Comparison of ENCODE assay signal across 8 cellular contexts in the genomic region with DNA sequence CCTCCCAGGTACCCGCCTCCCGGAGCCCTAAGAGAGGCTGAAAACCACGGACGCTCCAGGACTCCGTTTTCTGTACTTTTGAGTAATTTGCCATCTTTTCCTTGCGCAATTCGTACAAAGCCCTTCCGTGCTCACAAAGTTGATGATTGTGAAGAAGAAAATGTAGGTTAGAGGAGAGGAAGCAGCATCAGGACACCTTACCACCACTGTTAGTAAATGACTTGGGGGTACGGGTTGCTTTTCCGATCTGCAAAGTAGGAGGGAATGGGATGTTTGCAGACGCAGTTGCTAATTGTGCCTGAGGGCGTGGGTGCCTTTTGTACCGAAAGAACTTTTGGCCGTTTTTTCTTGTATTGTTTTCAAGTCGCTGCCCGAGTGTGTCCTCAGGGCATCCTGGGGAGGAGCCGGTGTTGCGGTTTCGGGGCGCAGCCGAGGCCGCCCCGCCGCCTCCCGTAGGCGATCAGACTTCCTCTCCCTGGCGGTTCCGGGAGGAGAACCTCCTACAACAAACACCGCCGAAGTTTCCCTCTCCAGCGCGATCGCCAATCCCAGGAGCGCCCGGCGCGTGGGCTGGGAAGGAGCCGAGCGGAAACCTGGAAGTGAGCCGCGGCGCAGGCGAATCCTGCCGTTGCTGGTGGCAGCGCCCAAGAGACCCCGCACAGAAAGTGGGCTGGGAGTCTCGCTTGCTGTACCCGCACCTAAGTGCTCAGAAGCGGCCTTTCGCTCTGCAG. TPM values are rescaled to one million over a fixed set of nuclear protein-coding genes. Genes with fewer than 3 reads are reported as not detected.
DNase-seq lines count a peak whose midpoint lies in the region; ATAC-seq, FAIRE-seq and TF ChIP-seq lines count a peak whose summit lies in the region.

No MANE protein-coding gene starts in this region.

- no peaks in the 10 kb centered on the region for H3K9me3 ChIP-seq in cardiac muscle cell (ENCODE audit: low read depth)
- no peaks in the 10 kb centered on the region for H3K9me3 ChIP-seq in osteoblast (ENCODE audit: low read depth, low read length)

- H4K20me1 ChIP-seq in osteoblast (ENCODE audit: insufficient read depth, low read length): no peaks in the 10 kb centered on the region

- H3K27me3 ChIP-seq in cardiac muscle cell (peaks cover 72% of the 10 kb centered on the region), osteoblast (ENCODE audit: insufficient read depth, low read length) (peaks cover 40% of the 10 kb centered on the region)

- H3K36me3 Mint-ChIP-seq in activated naive CD8-positive, alpha-beta T cell: no peaks in the 10 kb centered on the region

- H3K4me1 Mint-ChIP-seq in activated naive CD8-positive, alpha-beta T cell (ENCODE audit: low read depth): peaks cover 16% of the 10 kb centered on the region

- peak overlapping the region; percentile 99 for H3K4me2 ChIP-seq in osteoblast (ENCODE audit: insufficient read depth, low read length)

- peaks cover 38% of the 10 kb centered on the region for H3K27me3 Mint-ChIP-seq in activated naive CD8-positive, alpha-beta T cell

- H3K36me3 ChIP-seq in cardiac muscle cell: no peaks in the 10 kb centered on the region
- H3K36me3 ChIP-seq in osteoblast (ENCODE audit: insufficient read depth, low read length): no peaks in the 10 kb centered on the region

- TF ChIP-seq CTCF in D721Med (IDR thresholded peaks at IDR 0.05; ENCODE audit: insufficient read depth, missing control alignments): no peak
- TF ChIP-seq CTCF in cardiac muscle cell (IDR thresholded peaks at IDR 0.05; ENCODE audit: low read depth, low read length): no peak
- TF ChIP-seq CTCF in osteoblast (IDR thresholded peaks at IDR 0.05; ENCODE audit: extremely low read depth, low read depth, low read length): no peak

- H3K27ac Mint-ChIP-seq in activated naive CD8-positive, alpha-beta T cell: no peak overlapping the region

- H3K27ac ChIP-seq in cardiac muscle cell (no peak overlapping the region), osteoblast (ENCODE audit: low read depth, low read length) (peak overlapping the region; percentile 19)

- H3K4me3 ChIP-seq in cardiac muscle cell (peak overlapping the region; percentile 54), osteoblast (ENCODE audit: insufficient read depth, low read length) (peak overlapping the region; percentile 78)

- peak overlapping the region; percentile 94 for H2AFZ ChIP-seq in osteoblast (ENCODE audit: low read length)

- H3K4me1 ChIP-seq in cardiac muscle cell (ENCODE audit: low read depth) (no peaks in the 10 kb centered on the region), osteoblast (ENCODE audit: insufficient read depth, low read length) (peaks cover 20% of the 10 kb centered on the region)

- peak; percentile 41 for DNase-seq in D721Med (ENCODE audit: insufficient read length, low spot score)
- DNase-seq in HuH-7.5 (ENCODE audit: low spot score): peak; percentile 76
- DNase-seq in cardiac muscle cell (ENCODE audit: low read depth in 1 of 2, low spot score in 1 of 2): peak; percentile 65 to 78
- DNase-seq in osteoblast (ENCODE audit: insufficient read length, low spot score, missing footprints): peak; percentile 95
- DNase-seq in NCI-H2029 treated with DMSO at 0.1 percent for 48 hours (lab: John Stamatoyannopoulos, UW): no peak

- no peaks in the 10 kb centered on the region for H3K9me3 Mint-ChIP-seq in activated naive CD8-positive, alpha-beta T cell (ENCODE audit: low read depth)

- ATAC-seq in GM19455 (IDR thresholded peaks at IDR 0.05; ENCODE audit: unreplicated experiment) (no peak), GM18861 (IDR thresholded peaks at IDR 0.05; ENCODE audit: unreplicated experiment) (no peak)

- no peak for FAIRE-seq in D721Med (lab: Jason Lieb, UNC)

- H3K4me3 Mint-ChIP-seq in activated naive CD8-positive, alpha-beta T cell: peak overlapping the region; percentile 77

- no peaks in the 10 kb centered on the region for H3K79me2 ChIP-seq in osteoblast (ENCODE audit: insufficient read depth, low read length)

RNA-seq across cellular contexts. Expression of gene PRR15, which starts 1.0 kb away (rescaled TPM):
- 4.9 and 8.9 TPM in 2 replicates for total RNA-seq in cardiac muscle cell
- 3.4 and 4.3 TPM in 2 replicates for polyA plus RNA-seq in cardiac muscle cell
- 1.1 and 1.2 TPM in 2 replicates for total RNA-seq in osteoblast
